Comparison of ENCODE assay signal across 1 cellular context in the genomic region with DNA sequence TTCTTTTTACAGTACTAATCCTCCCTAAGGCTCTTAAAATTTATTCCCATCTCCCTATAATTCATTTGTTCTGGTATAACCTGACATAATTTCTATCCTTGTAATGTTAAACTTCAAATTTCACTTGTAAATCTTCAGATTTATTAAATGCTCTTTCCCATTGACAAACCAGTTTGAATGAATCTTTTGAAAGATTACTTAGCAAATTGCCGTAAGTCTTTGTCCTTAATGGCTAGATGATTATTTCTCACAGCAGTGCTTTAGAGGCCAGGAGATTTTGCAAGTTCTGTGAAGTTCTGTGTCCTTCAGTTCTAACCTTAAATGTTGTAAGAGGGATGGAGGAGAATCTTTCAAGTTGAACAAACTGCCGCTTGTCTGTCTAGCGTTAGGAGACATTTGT.
TF ChIP-seq lines count a peak whose summit lies in the region.

No MANE protein-coding gene starts in this region.

TF ChIP-seq in GM23338, 12 proteins besides CTCF, POLR2A, EP300 and RAD21:
- TF ChIP-seq, protein P1, sequence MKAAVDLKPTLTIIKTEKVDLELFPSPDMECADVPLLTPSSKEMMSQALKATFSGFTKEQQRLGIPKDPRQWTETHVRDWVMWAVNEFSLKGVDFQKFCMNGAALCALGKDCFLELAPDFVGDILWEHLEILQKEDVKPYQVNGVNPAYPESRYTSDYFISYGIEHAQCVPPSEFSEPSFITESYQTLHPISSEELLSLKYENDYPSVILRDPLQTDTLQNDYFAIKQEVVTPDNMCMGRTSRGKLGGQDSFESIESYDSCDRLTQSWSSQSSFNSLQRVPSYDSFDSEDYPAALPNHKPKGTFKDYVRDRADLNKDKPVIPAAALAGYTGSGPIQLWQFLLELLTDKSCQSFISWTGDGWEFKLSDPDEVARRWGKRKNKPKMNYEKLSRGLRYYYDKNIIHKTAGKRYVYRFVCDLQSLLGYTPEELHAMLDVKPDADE (IDR thresholded peaks at IDR 0.05), result no peak
- peak; percentile 63; the same call in 1 of the 2 replicates for TF ChIP-seq NANOG (IDR thresholded peaks at IDR 0.05; ENCODE audit: borderline replicate concordance)
